In the genomic region with DNA sequence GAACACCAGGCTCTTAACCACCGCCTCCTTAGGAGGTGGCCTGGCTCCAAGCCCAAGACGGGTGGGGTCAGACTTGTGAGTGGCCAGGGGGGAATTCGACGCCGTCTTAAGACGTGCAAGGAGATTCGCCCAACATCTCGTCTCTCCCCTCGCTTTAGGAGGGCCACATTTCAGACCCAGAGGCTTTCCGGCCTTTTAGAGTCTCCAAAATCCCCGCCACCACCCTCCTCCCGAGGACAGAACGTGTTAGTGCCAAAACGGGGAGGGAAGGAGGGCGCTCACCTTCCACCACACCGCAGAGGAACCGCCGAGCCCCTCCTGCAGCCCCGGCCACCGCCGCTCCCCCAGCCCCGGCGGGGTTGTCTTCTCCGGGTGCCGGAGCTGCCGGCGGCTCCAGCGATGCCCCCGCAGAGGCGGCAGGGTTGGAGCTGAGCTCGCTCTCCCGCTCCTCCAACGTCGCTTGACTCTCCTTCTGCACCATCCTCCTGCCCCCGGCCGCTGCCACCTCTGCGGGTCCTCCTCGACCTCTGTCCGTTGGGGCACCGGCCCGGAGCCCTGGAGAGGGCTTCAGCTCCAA, we compare ENCODE assay signal across 8 cellular contexts. TPM values are rescaled to one million over a fixed set of nuclear protein-coding genes. Genes with fewer than 3 reads are reported as not detected.
DNase-seq lines count a peak whose midpoint lies in the region; ATAC-seq and TF ChIP-seq lines count a peak whose summit lies in the region.

No MANE protein-coding gene starts in this region.

- H3K4me3 Mint-ChIP-seq in stimulated activated memory B cell treated with anti-CD40 and anti-IgM and Interleukin-4, amounts not matched to agents 10 μg/mL and 1 μg/mL and 100 μg/mL, for 72 hours, result peak overlapping the region; percentile 87

- TF ChIP-seq CTCF in left lung (IDR thresholded peaks at IDR 0.05), result no peak

- no peaks in the 10 kb centered on the region for H3K27me3 ChIP-seq in left lung

- intact Hi-C loops in left lung (cut with DNase I), result no loop called here

- peak overlapping the region; percentile 97 to 100 for H3K4me3 ChIP-seq in left lung

- H3K36me3 ChIP-seq in left lung, result peaks cover 0 to 3% of the 10 kb centered on the region in 2 donors

- H3K27me3 Mint-ChIP-seq in stimulated activated memory B cell treated with anti-CD40 and anti-IgM and Interleukin-4, amounts not matched to agents 10 μg/mL and 1 μg/mL and 100 μg/mL, for 72 hours, result no peaks in the 10 kb centered on the region

- no peaks in the 10 kb centered on the region for H3K9me3 Mint-ChIP-seq in stimulated activated memory B cell treated with anti-CD40 and anti-IgM and Interleukin-4, amounts not matched to agents 10 μg/mL and 1 μg/mL and 100 μg/mL, for 72 hours

- peak; percentile 76 for DNase-seq in activated CD8-positive, alpha-beta memory T cell treated with anti-CD3 and anti-CD28 coated beads for 24 hours
- DNase-seq in activated CD8-positive, alpha-beta memory T cell treated with anti-CD3 and anti-CD28 coated beads, Interleukin-2, amount 50 U/mL, for 48 hours, result no peak
- DNase-seq in HS-5 (ENCODE audit: low read depth) (peak; percentile 82), T-helper 22 cell (ENCODE audit: low read depth) (peak; percentile 19), dermis blood vessel endothelial cell (peak; percentile 94), left lung (peak; percentile 90 to 92)

- peak overlapping the region; percentile 91 for H3K27ac Mint-ChIP-seq in stimulated activated memory B cell treated with anti-CD40 and anti-IgM and Interleukin-4, amounts not matched to agents 10 μg/mL and 1 μg/mL and 100 μg/mL, for 72 hours

- peaks cover 43% of the 10 kb centered on the region for H3K4me1 Mint-ChIP-seq in stimulated activated memory B cell treated with anti-CD40 and anti-IgM and Interleukin-4, amounts not matched to agents 10 μg/mL and 1 μg/mL and 100 μg/mL, for 72 hours

- H3K36me3 Mint-ChIP-seq in stimulated activated memory B cell treated with anti-CD40 and anti-IgM and Interleukin-4, amounts not matched to agents 10 μg/mL and 1 μg/mL and 100 μg/mL, for 72 hours, result peaks cover 13% of the 10 kb centered on the region

- ATAC-seq in left lung (peak; percentile 67), HG02852 (IDR thresholded peaks at IDR 0.05; ENCODE audit: unreplicated experiment) (no peak)
- peak; percentile 0 for ATAC-seq in stimulated activated memory B cell treated with anti-CD40 and anti-IgM and Interleukin-4, amounts not matched to agents 10 μg/mL and 1 μg/mL and 100 μg/mL, for 72 hours

- peak overlapping the region; percentile 94 for H3K27ac ChIP-seq in left lung

- no peaks in the 10 kb centered on the region for H3K9me3 ChIP-seq in left lung

- peaks cover 27 to 53% of the 10 kb centered on the region in 2 donors for H3K4me1 ChIP-seq in left lung

RNA-seq across cellular contexts. Expression of a gene that starts 0.6 kb away (rescaled TPM):
- 96.1 and 99.1 TPM in 2 replicates for total RNA-seq in dermis blood vessel endothelial cell
- total RNA-seq in left lung, result 10 to 100 TPM; 72.6 to 87.0 TPM

RNA-seq across cellular contexts. Expression of a gene that starts 26.0 kb away (rescaled TPM):
- total RNA-seq in dermis blood vessel endothelial cell (0.85 TPM in 1 of 2 replicates, not detected in the other), left lung (1 to 10 TPM; 2.2 to 2.3 TPM)

RNA-seq across cellular contexts. Expression of a gene that starts 34.4 kb away (rescaled TPM):
- total RNA-seq in dermis blood vessel endothelial cell (92.8 and 96.7 TPM in 2 replicates), left lung (10 to 100 TPM; 30.7 to 31.7 TPM)

RNA-seq across cellular contexts. Expression of a gene that starts 41.7 kb away (rescaled TPM):
- not detected in 2 replicates for total RNA-seq in dermis blood vessel endothelial cell
- not detected for total RNA-seq in left lung
